13 cellular contexts compared by ENCODE assay signal in the genomic region with DNA sequence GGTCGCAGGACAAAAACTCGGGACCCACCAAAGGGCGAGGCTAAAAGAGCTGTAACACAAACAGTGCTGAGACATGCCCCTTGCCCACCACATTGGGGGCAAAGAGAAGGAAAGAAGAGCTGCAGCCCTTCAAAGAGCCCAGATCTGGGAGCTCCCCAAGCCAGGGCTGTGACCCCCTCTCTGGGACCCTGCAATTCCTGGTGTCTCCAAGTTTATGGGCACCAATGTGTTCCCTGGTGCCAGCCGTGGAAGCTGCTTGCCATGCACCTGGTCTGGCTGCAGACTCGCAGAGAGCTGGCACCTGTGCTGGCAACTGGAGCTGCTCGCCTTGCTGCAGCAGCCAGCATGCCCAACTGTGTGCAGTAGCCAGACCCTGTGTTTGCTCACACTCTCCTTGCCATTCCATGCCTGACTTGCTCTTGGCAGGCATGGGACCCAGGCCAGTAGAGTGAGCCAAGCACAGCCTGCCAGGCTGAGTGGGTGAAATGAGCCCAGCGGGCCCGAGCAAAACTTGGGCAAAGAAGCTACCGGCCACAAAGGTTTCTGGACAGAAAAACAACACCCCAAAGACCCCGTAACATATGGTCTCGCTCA. TPM values are rescaled to one million over a fixed set of nuclear protein-coding genes. Genes with fewer than 3 reads are reported as not detected.
DNase-seq lines count a peak whose midpoint lies in the region; ATAC-seq and TF ChIP-seq lines count a peak whose summit lies in the region.
"Had no signal": no experiment of that assay in that cellular context is flagged by ENCODE, and none has a peak within 500 bp of the region (broad histone marks: within the 10 kb centered on the region; RNA-seq: fewer than 3 reads in every experiment).

No MANE protein-coding gene starts in this region.

- H3K36me3 ChIP-seq in right atrium auricular region (peaks cover 12% of the 10 kb centered on the region), colonic mucosa (no peaks in the 10 kb centered on the region), upper lobe of right lung (peaks cover 5% of the 10 kb centered on the region), PC-9 (ENCODE audit: low read depth) (no peaks in the 10 kb centered on the region)

- no peak overlapping the region for H2AFZ ChIP-seq in PC-9

- H3K9me2 ChIP-seq in PC-9 (ENCODE audit: insufficient read depth): no peaks in the 10 kb centered on the region

- POLR2A ChIA-PET in PC-9 (lab: Charles Lee; ENCODE audit: unreplicated experiment): no interaction called here
- POLR2A ChIA-PET in activated CD4-positive, alpha-beta T cell treated with anti-CD3 and anti-CD28 coated beads for 36 hours (lab: Charles Lee): no interaction called here

- ATAC-seq in Right ventricle myocardium inferior: peak; percentile 91
- peak; percentile 58 for ATAC-seq in upper lobe of right lung
- no peak for ATAC-seq in activated CD4-positive, alpha-beta T cell treated with anti-CD3 and anti-CD28 coated beads for 36 hours

- no peaks in the 10 kb centered on the region for H3K27me3 Mint-ChIP-seq in activated CD4-positive, alpha-beta T cell treated with anti-CD3 and anti-CD28 coated beads for 36 hours
- H3K27me3 Mint-ChIP-seq: activated naive CD4-positive, alpha-beta T cell treated with anti-CD3 and anti-CD28 coated beads, Interleukin-2, amount 50 U/mL, for 24 hours had no signal

- H3K79me2 ChIP-seq in PC-9 (ENCODE audit: low read depth): no peaks in the 10 kb centered on the region

- H3K4me1 Mint-ChIP-seq in activated CD4-positive, alpha-beta T cell treated with anti-CD3 and anti-CD28 coated beads for 36 hours: no peaks in the 10 kb centered on the region
- H3K4me1 Mint-ChIP-seq: activated naive CD4-positive, alpha-beta T cell treated with anti-CD3 and anti-CD28 coated beads, Interleukin-2, amount 50 U/mL, for 24 hours; neural crest cell had no signal

- H3K4me3 ChIP-seq in right atrium auricular region (no peak overlapping the region), colonic mucosa (no peak overlapping the region), upper lobe of right lung (no peak overlapping the region), PC-9 (no peak overlapping the region)

- H3K9me3 ChIP-seq in right atrium auricular region (peaks cover 5 to 24% of the 10 kb centered on the region in 2 donors), colonic mucosa (no peaks in the 10 kb centered on the region), upper lobe of right lung (peaks cover 12% of the 10 kb centered on the region), PC-9 (ENCODE audit: insufficient read depth, low read depth) (no peaks in the 10 kb centered on the region; the same call in 1 of the 2 replicates)

- intact Hi-C loops in Right ventricle myocardium inferior (cut with DNase I) (no loop called here), colonic mucosa (cut with DNase I) (no loop called here), upper lobe of right lung (cut with DNase I) (no loop called here), PC-9 (cut with micrococcal nuclease; ENCODE audit: unreplicated experiment) (no loop called here)
- intact Hi-C loops in activated CD4-positive, alpha-beta T cell treated with anti-CD3 and anti-CD28 coated beads for 36 hours (cut with DNase I, micrococcal nuclease): no loop called here

- BruUV-seq in PC-9 (replicated peaks; lab: Mats Ljungman, UMichigan): no TSS peak

- H3K4me3 Mint-ChIP-seq in activated CD4-positive, alpha-beta T cell treated with anti-CD3 and anti-CD28 coated beads for 36 hours: no peak overlapping the region
- H3K4me3 Mint-ChIP-seq: activated naive CD4-positive, alpha-beta T cell treated with anti-CD3 and anti-CD28 coated beads, Interleukin-2, amount 50 U/mL, for 24 hours; neural crest cell had no signal

- no peaks in the 10 kb centered on the region for H3F3A ChIP-seq in PC-9 (ENCODE audit: insufficient read depth, low read depth)

- DNase-seq in Right ventricle myocardium inferior (ENCODE audit: missing footprints) (no peak), right atrium auricular region (ENCODE audit: low spot score) (no peak), colonic mucosa (peak; percentile 11), midbrain (lab: John Stamatoyannopoulos, UW) (peak; percentile 27), upper lobe of right lung (no peak), NCI-H2081 treated with DMSO at 0.1 percent for 48 hours (lab: John Stamatoyannopoulos, UW) (no peak), PC-9 (no peak)
- no peak for DNase-seq in activated CD4-positive, alpha-beta T cell treated with anti-CD3 and anti-CD28 coated beads for 36 hours
- DNase-seq: Karpas-422, NCI-H1694, NCI-H748 treated with DMSO at 0.1 percent for 48 hours had no signal

- TF ChIP-seq CTCF in right atrium auricular region (IDR thresholded peaks at IDR 0.05) (no peak), colonic mucosa (IDR thresholded peaks at IDR 0.05) (no peak), upper lobe of right lung (IDR thresholded peaks at IDR 0.05) (no peak), PC-9 (conservative IDR thresholded peaks at IDR 0.05) (no peak)

- H3K27me3 ChIP-seq in right atrium auricular region (no peaks in the 10 kb centered on the region), colonic mucosa (no peaks in the 10 kb centered on the region), upper lobe of right lung (no peaks in the 10 kb centered on the region), PC-9 (ENCODE audit: insufficient read depth, low read depth) (no peaks in the 10 kb centered on the region)

- H3K27ac ChIP-seq in right atrium auricular region (no peak overlapping the region), colonic mucosa (no peak overlapping the region), upper lobe of right lung (no peak overlapping the region), PC-9 (no peak overlapping the region)

- no peak overlapping the region for H3K27ac Mint-ChIP-seq in activated CD4-positive, alpha-beta T cell treated with anti-CD3 and anti-CD28 coated beads for 36 hours
- H3K27ac Mint-ChIP-seq: activated naive CD4-positive, alpha-beta T cell treated with anti-CD3 and anti-CD28 coated beads, Interleukin-2, amount 50 U/mL, for 24 hours had no signal

- peaks cover 51% of the 10 kb centered on the region for H3K36me3 Mint-ChIP-seq in activated CD4-positive, alpha-beta T cell treated with anti-CD3 and anti-CD28 coated beads for 36 hours (ENCODE audit: low read depth)

- H3K4me2 ChIP-seq in PC-9: no peak overlapping the region

- peaks cover 21% of the 10 kb centered on the region for H3K9me3 Mint-ChIP-seq in activated CD4-positive, alpha-beta T cell treated with anti-CD3 and anti-CD28 coated beads for 36 hours (ENCODE audit: low read depth)

- H4K20me1 ChIP-seq in PC-9 (ENCODE audit: insufficient read depth): no peaks in the 10 kb centered on the region

- H3K4me1 ChIP-seq in right atrium auricular region (no peaks in the 10 kb centered on the region), colonic mucosa (no peaks in the 10 kb centered on the region), upper lobe of right lung (no peaks in the 10 kb centered on the region), PC-9 (replicated peaks; ENCODE audit: insufficient read depth) (no peaks in the 10 kb centered on the region)

- H3K9ac ChIP-seq in colonic mucosa (ENCODE audit: low read depth in 2 of 2, low read length in 2 of 2): no peak overlapping the region

- CTCF ChIA-PET in PC-9 (lab: Charles Lee): no interaction called here
- CTCF ChIA-PET in activated CD4-positive, alpha-beta T cell treated with anti-CD3 and anti-CD28 coated beads for 36 hours (lab: Charles Lee): interaction anchor here (0.7 to 2.5 kb wide), 4 partner anchors 10 to 77 kb away, joined by 3 to 6 read pairs (median 4); no protein-coding TSS in a partner anchor

RNA-seq across cellular contexts. Expression of gene RRP8, which starts 16.0 kb away (rescaled TPM):
- total RNA-seq in Right ventricle myocardium inferior (22.9 TPM), right atrium auricular region (10 to 100 TPM in 1 of 2 donors, 1 to 10 TPM in 1; 9.7 to 12.2 TPM), colonic mucosa (10 to 100 TPM; 17.5 to 25.7 TPM), upper lobe of right lung (17.9 TPM), PC-9 (2021) (10.0 and 10.1 TPM in 2 replicates)
- 10 to 100 TPM; 34.4 to 35.0 TPM for total RNA-seq in activated CD4-positive, alpha-beta T cell treated with anti-CD3 and anti-CD28 coated beads for 36 hours

RNA-seq across cellular contexts. Expression of gene ILK, which starts 16.1 kb away (rescaled TPM):
- total RNA-seq in Right ventricle myocardium inferior (233 TPM), right atrium auricular region (100 to 1,000 TPM; 142 to 193 TPM), colonic mucosa (100 to 1,000 TPM; 115 to 157 TPM), upper lobe of right lung (148 TPM), PC-9 (2021) (65.3 and 69.7 TPM in 2 replicates)
- total RNA-seq in activated CD4-positive, alpha-beta T cell treated with anti-CD3 and anti-CD28 coated beads for 36 hours: 10 to 100 TPM; 85.6 to 89.0 TPM

RNA-seq across cellular contexts. Expression of gene TAF10, which starts 24.6 kb away (rescaled TPM):
- total RNA-seq in Right ventricle myocardium inferior (90.9 TPM), right atrium auricular region (10 to 100 TPM; 26.6 to 54.0 TPM), colonic mucosa (100 to 1,000 TPM; 123 to 142 TPM), upper lobe of right lung (87.8 TPM), PC-9 (2021) (51.5 and 61.2 TPM in 2 replicates)
- total RNA-seq in activated CD4-positive, alpha-beta T cell treated with anti-CD3 and anti-CD28 coated beads for 36 hours: 100 to 1,000 TPM; 133 to 152 TPM

RNA-seq across cellular contexts. Expression of gene TPP1, which starts 31.8 kb away (rescaled TPM):
- 81.5 TPM for total RNA-seq in Right ventricle myocardium inferior
- 10 to 100 TPM; 48.8 to 83.1 TPM for total RNA-seq in right atrium auricular region
- total RNA-seq in colonic mucosa: 100 to 1,000 TPM in 1 of 2 donors, 10 to 100 TPM in 1; 83.4 to 123 TPM
- total RNA-seq in upper lobe of right lung: 207 TPM
- total RNA-seq in PC-9 (2021): 31.4 and 46.7 TPM in 2 replicates
- total RNA-seq in activated CD4-positive, alpha-beta T cell treated with anti-CD3 and anti-CD28 coated beads for 36 hours: 10 to 100 TPM; 38.1 to 47.9 TPM

Comparison
In these comparisons a context has a peak if more than half of its experiments do, and no peak if none do; other contexts are left out.
1. DNase-seq: peak in colonic mucosa (single experiment) and midbrain (single experiment); none in Right ventricle myocardium inferior (single experiment), right atrium auricular region (single experiment), upper lobe of right lung (single experiment), NCI-H2081 treated with DMSO at 0.1 percent for 48 hours (single experiment), PC-9 (0 of 2) and activated CD4-positive, alpha-beta T cell treated with anti-CD3 and anti-CD28 coated beads for 36 hours (single experiment).